In the genomic region with DNA sequence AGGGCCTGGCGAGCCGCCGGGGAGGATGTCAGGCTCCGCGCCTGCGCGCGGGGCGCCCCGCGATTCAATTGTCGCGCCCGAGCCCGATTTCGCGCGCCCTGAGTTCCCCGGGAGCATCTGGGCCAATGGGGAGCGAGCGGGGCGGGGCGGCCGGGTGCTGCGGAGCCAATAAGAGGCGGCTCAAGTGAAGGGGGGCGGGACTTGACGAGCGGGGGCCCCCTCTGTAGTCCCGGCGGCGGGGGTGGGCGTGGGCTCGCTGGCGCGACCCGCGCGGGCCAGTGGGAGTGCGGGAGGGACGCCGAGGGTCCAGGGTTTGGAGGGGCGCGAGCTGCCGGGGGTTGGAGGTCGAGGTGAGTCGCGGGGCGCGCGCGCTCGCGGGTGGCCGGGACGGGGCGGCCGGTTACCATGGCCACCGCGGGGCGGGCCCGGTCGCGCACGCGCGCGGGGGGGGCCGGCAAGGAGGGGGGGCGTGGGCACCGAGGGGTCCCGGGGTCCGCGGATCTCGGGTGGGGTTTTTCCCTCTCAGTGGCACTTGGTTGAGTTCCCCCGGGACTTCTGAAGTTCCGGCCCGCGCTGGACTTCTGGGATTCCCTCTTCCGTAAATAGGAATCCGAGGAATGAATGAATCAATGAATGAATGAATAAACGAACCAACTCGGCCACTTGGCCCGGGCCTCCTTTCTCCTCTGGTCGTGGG, we compare ENCODE assay signal across 8 cellular contexts. TPM values are rescaled to one million over a fixed set of nuclear protein-coding genes. Genes with fewer than 3 reads are reported as not detected.
DNase-seq lines count a peak whose midpoint lies in the region; ATAC-seq and TF ChIP-seq lines count a peak whose summit lies in the region.

No MANE protein-coding gene starts in this region.

- DNase-seq in CD4-positive, alpha-beta memory T cell, result peak; percentile 92 to 95 (median 93)
- DNase-seq in activated CD8-positive, alpha-beta memory T cell treated with anti-CD3 and anti-CD28 coated beads, Interleukin-2, amount 50 U/mL, for 48 hours, result peak; percentile 95
- peak; percentile 94 for DNase-seq in epidermal melanocyte (ENCODE audit: insufficient read length, low spot score)
- DNase-seq in middle frontal gyrus (ENCODE audit: extremely low spot score, low spot score), result peak; percentile 81
- peak; percentile 82 to 85 for DNase-seq in stimulated activated CD8-positive, alpha-beta memory T cell treated with anti-CD3 and anti-CD28 coated beads, Interleukin-15, amount 100 ng/mL, for 4 hours (ENCODE audit: low read depth in 2 of 2)

- H3K4me3 Mint-ChIP-seq in CD4-positive, alpha-beta memory T cell, result peak overlapping the region; percentile 84 to 100 (median 92)
- H3K4me3 Mint-ChIP-seq in IgD-negative memory B cell, result peak overlapping the region; percentile 83 to 97 (median 92)

- H3K27ac ChIP-seq in CD4-positive, alpha-beta memory T cell (ENCODE audit: low read depth, low read length), result peak overlapping the region; percentile 33
- H3K27ac ChIP-seq in OCI-LY1 (ENCODE audit: low read depth, low read length, poor library complexity, severe bottlenecking), result peak overlapping the region; percentile 75

- no peak overlapping the region for H2AFZ ChIP-seq in OCI-LY1 (ENCODE audit: low read length)

- peaks cover 23 to 55% (median 44%) of the 10 kb centered on the region in 4 donors for H3K4me1 Mint-ChIP-seq in CD4-positive, alpha-beta memory T cell
- peaks cover 23 to 37% (median 27%) of the 10 kb centered on the region in 3 donors for H3K4me1 Mint-ChIP-seq in IgD-negative memory B cell

- peak overlapping the region in 5 of 7 donors; percentile 14 to 98 (median 66) for H3K27ac Mint-ChIP-seq in CD4-positive, alpha-beta memory T cell
- peak overlapping the region; percentile 63 to 85 (median 75) for H3K27ac Mint-ChIP-seq in IgD-negative memory B cell

- peak overlapping the region; percentile 49 to 71 for H3K4me3 ChIP-seq in CD4-positive, alpha-beta memory T cell (ENCODE audit: low read length in 2 of 2)
- peak overlapping the region; percentile 76 for H3K4me3 ChIP-seq in OCI-LY1 (ENCODE audit: low read depth, low read length, poor library complexity, severe bottlenecking)

- no peaks in the 10 kb centered on the region for H3K27me3 Mint-ChIP-seq in CD4-positive, alpha-beta memory T cell
- H3K27me3 Mint-ChIP-seq in IgD-negative memory B cell, result no peaks in the 10 kb centered on the region

- peak; percentile 78 for ATAC-seq in GM21423 (IDR thresholded peaks at IDR 0.05; ENCODE audit: unreplicated experiment)

- H3K9me3 ChIP-seq in CD4-positive, alpha-beta memory T cell (ENCODE audit: control insufficient read depth in 1 of 2, low read length in 2 of 2), result no peaks in the 10 kb centered on the region
- H3K9me3 ChIP-seq in OCI-LY1 (ENCODE audit: low read length), result no peaks in the 10 kb centered on the region

- H3F3A ChIP-seq in OCI-LY1 (ENCODE audit: insufficient read depth, low read length), result 0 out of 2 replicates have a peak, but pooled peaks cover 3% of the 10 kb centered on the region

- no peaks in the 10 kb centered on the region for H3K9me3 Mint-ChIP-seq in CD4-positive, alpha-beta memory T cell
- H3K9me3 Mint-ChIP-seq in IgD-negative memory B cell, result no peaks in the 10 kb centered on the region

- CTCF ChIA-PET in CD4-positive, alpha-beta memory T cell (lab: Charles Lee; ENCODE audit: partially characterized antibody), result interaction anchor here (1.2 to 6.8 kb wide), 3 partner anchors 16 to 60 kb away, joined by 3 to 225 read pairs (median 7); partner anchors contain the start of gene PLIN3

- peaks cover 57% of the 10 kb centered on the region for H3K4me1 ChIP-seq in CD4-positive, alpha-beta memory T cell (ENCODE audit: insufficient read depth, low read length)
- peaks cover 40% of the 10 kb centered on the region for H3K4me1 ChIP-seq in OCI-LY1 (ENCODE audit: insufficient read depth, low read length, severe bottlenecking)

- peak overlapping the region; percentile 90 for H3K4me2 ChIP-seq in OCI-LY1 (ENCODE audit: low read length)

- H3K9ac ChIP-seq in OCI-LY1 (ENCODE audit: low read length), result peak overlapping the region; percentile 84

- H3K9me2 ChIP-seq in OCI-LY1 (ENCODE audit: low read depth, low read length), result no peaks in the 10 kb centered on the region

- intact Hi-C loops in CD4-positive, alpha-beta memory T cell (cut with micrococcal nuclease), result no loop called here

- no peaks in the 10 kb centered on the region for H4K20me1 ChIP-seq in OCI-LY1 (ENCODE audit: insufficient read depth, low read length)

- H3K36me3 Mint-ChIP-seq in CD4-positive, alpha-beta memory T cell, result peaks cover 0 to 5% of the 10 kb centered on the region in 2 donors
- H3K36me3 Mint-ChIP-seq in IgD-negative memory B cell, result peaks cover 2% of the 10 kb centered on the region

- no peaks in the 10 kb centered on the region for H3K36me3 ChIP-seq in CD4-positive, alpha-beta memory T cell (ENCODE audit: insufficient read depth, low read length)
- H3K36me3 ChIP-seq in OCI-LY1 (ENCODE audit: insufficient read depth, low read length), result peaks cover 46% of the 10 kb centered on the region

- TF ChIP-seq CTCF in OCI-LY1 (IDR thresholded peaks at IDR 0.05; ENCODE audit: low read length), result no peak

- POLR2A ChIA-PET in CD4-positive, alpha-beta memory T cell (lab: Charles Lee; ENCODE audit: partially characterized antibody), result interaction anchor here (1.6 kb wide), 1 partner anchor 119 kb away, joined by 3 read pairs; the partner anchor contains the start of gene FEM1A

- H3K27me3 ChIP-seq in CD4-positive, alpha-beta memory T cell (ENCODE audit: insufficient read depth, low read length), result no peaks in the 10 kb centered on the region
- H3K27me3 ChIP-seq in OCI-LY1 (ENCODE audit: insufficient read depth, low read length), result no peaks in the 10 kb centered on the region

- H3K79me2 ChIP-seq in OCI-LY1 (ENCODE audit: insufficient read depth, low read length), result peaks cover 45% of the 10 kb centered on the region

RNA-seq across cellular contexts. Expression of gene UHRF1, which starts 0.7 kb away (rescaled TPM):
- under 1 TPM; 0.11 to 0.15 TPM for total RNA-seq in CD4-positive, alpha-beta memory T cell
- polyA plus RNA-seq in CD4-positive, alpha-beta memory T cell, result under 1 TPM in 1 of 2 donors, not detected in 1; 0.22 TPM
- polyA plus RNA-seq in IgD-negative memory B cell, result not detected

RNA-seq across cellular contexts. Expression of gene ARRDC5, which starts 7.3 kb away (rescaled TPM):
- 10 to 100 TPM in 1 of 2 experiments, 1 to 10 TPM in 1; 9.1 to 13.2 TPM for total RNA-seq in CD4-positive, alpha-beta memory T cell
- polyA plus RNA-seq in CD4-positive, alpha-beta memory T cell, result 1 to 10 TPM in 1 of 2 donors, under 1 TPM in 1; 0.52 to 1.4 TPM
- polyA plus RNA-seq in IgD-negative memory B cell, result 1.2 TPM

RNA-seq across cellular contexts. Expression of gene PLIN3, which starts 42.6 kb away (rescaled TPM):
- 10 to 100 TPM; 16.0 to 18.2 TPM for total RNA-seq in CD4-positive, alpha-beta memory T cell
- 10 to 100 TPM; 30.1 to 50.1 TPM for polyA plus RNA-seq in CD4-positive, alpha-beta memory T cell
- 52.1 TPM for polyA plus RNA-seq in IgD-negative memory B cell

RNA-seq across cellular contexts. Expression of gene KDM4B, which starts 58.9 kb away (rescaled TPM):
- total RNA-seq in CD4-positive, alpha-beta memory T cell, result 10 to 100 TPM; 47.9 to 50.4 TPM
- polyA plus RNA-seq in CD4-positive, alpha-beta memory T cell, result 10 to 100 TPM in 1 of 2 donors, 1 to 10 TPM in 1; 3.2 to 11.9 TPM
- polyA plus RNA-seq in IgD-negative memory B cell, result 78.2 TPM

Comparison
In these comparisons a context has a peak if more than half of its experiments do, and no peak if none do; other contexts are left out.
1. Peak in every context shown above with its lines: DNase-seq, ATAC-seq, H3K4me3 ChIP-seq and H3K27ac ChIP-seq.